Comparison of ENCODE assay signal across 22 cellular contexts in the genomic region with DNA sequence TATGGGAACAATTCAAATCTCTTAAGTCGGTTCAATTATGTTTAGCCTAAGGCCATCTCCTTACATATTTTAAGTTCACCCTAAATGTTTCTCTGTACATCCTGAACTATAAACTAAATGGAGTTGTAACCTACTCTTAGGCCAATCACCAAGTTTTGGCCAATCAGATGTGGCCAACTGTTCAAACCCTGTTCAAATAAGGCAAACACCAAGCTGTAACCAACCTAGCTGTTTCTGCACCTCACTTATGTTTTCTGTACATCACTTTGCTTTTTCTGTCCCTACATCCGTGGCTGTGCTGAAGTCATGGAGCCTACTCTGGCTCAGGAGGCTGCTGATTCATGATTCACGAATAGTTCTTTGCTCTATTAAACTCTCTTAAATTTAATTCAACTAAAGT.
DNase-seq lines count a peak whose midpoint lies in the region; ATAC-seq and TF ChIP-seq lines count a peak whose summit lies in the region.
"Had no signal": no experiment of that assay in that cellular context is flagged by ENCODE, and none has a peak within 500 bp of the region (broad histone marks: within the 10 kb centered on the region; RNA-seq: fewer than 3 reads in every experiment).

No MANE protein-coding gene starts in this region.

- peaks cover 0 to 2% of the 10 kb centered on the region in 2 donors for H3K36me3 Mint-ChIP-seq in CD14-positive monocyte
- no peaks in the 10 kb centered on the region for H3K36me3 Mint-ChIP-seq in CD8-positive, alpha-beta T cell
- H3K36me3 Mint-ChIP-seq: activated CD4-positive, alpha-beta memory T cell treated with anti-CD3 and anti-CD28 coated beads for 36 hours; activated naive CD8-positive, alpha-beta T cell; naive B cell had no signal

- H3K27ac Mint-ChIP-seq in CD14-positive monocyte, result peak overlapping the region; percentile 79 to 93 (median 91)
- no peak overlapping the region for H3K27ac Mint-ChIP-seq in CD8-positive, alpha-beta T cell
- H3K27ac Mint-ChIP-seq: activated CD4-positive, alpha-beta memory T cell treated with anti-CD3 and anti-CD28 coated beads for 36 hours; activated naive CD8-positive, alpha-beta T cell; naive B cell had no signal

- TF ChIP-seq CTCF in CD14-positive monocyte (IDR thresholded peaks at IDR 0.05), result no peak
- TF ChIP-seq CTCF in brain microvascular endothelial cell (IDR thresholded peaks at IDR 0.05; ENCODE audit: low read depth, low read length, missing control alignments), result no peak
- TF ChIP-seq CTCF in sigmoid colon (IDR thresholded peaks at IDR 0.05), result no peak
- TF ChIP-seq CTCF in CD8-positive, alpha-beta T cell (IDR thresholded peaks at IDR 0.05), result no peak

- CTCF ChIA-PET in CD8-positive, alpha-beta T cell (lab: Charles Lee), result no interaction called here

- H3K9me3 Mint-ChIP-seq in CD14-positive monocyte, result peaks cover 0 to 3% (median 2%) of the 10 kb centered on the region in 7 donors
- no peaks in the 10 kb centered on the region for H3K9me3 Mint-ChIP-seq in CD8-positive, alpha-beta T cell
- H3K9me3 Mint-ChIP-seq: activated CD4-positive, alpha-beta memory T cell treated with anti-CD3 and anti-CD28 coated beads for 36 hours had no signal

- intact Hi-C loops in CD14-positive monocyte (cut with micrococcal nuclease), result no loop called here
- intact Hi-C loops in sigmoid colon (cut with DNase I), result no loop called here
- intact Hi-C loops in CD8-positive, alpha-beta T cell (cut with DNase I, micrococcal nuclease), result no loop called here

- H3K36me3 ChIP-seq in brain microvascular endothelial cell (replicated peaks), result no peaks in the 10 kb centered on the region
- no peaks in the 10 kb centered on the region for H3K36me3 ChIP-seq in sigmoid colon
- H3K36me3 ChIP-seq in CD8-positive, alpha-beta T cell (ENCODE audit: insufficient read depth, low read length), result no peaks in the 10 kb centered on the region
- H3K36me3 ChIP-seq: pancreas had no signal

- H3K27me3 Mint-ChIP-seq in CD14-positive monocyte (ENCODE audit: low read depth in 3 of 3), result no peaks in the 10 kb centered on the region
- H3K27me3 Mint-ChIP-seq in CD8-positive, alpha-beta T cell (ENCODE audit: low read depth), result no peaks in the 10 kb centered on the region
- H3K27me3 Mint-ChIP-seq: activated naive CD8-positive, alpha-beta T cell had no signal

- no peaks in the 10 kb centered on the region for H3K9me3 ChIP-seq in sigmoid colon
- H3K9me3 ChIP-seq in CD8-positive, alpha-beta T cell (ENCODE audit: low read length), result no peaks in the 10 kb centered on the region
- H3K9me3 ChIP-seq: Caco-2, pancreas had no signal

- POLR2A ChIA-PET in CD8-positive, alpha-beta T cell (lab: Charles Lee), result interaction anchor here (0.6 kb wide), 1 partner anchor 211 kb away, joined by 3 read pairs; no protein-coding TSS in a partner anchor

- no peak for DNase-seq in CD14-positive monocyte (ENCODE audit: low spot score)
- DNase-seq in brain microvascular endothelial cell, result no peak
- DNase-seq in lung microvascular endothelial cell (ENCODE audit: low read depth in 2 of 2), result peak; percentile 22 to 42
- no peak for DNase-seq in sigmoid colon
- no peak for DNase-seq in CD8-positive, alpha-beta T cell
- DNase-seq in middle frontal gyrus (ENCODE audit: extremely low spot score, low spot score), result no peak
- DNase-seq: ACHN; activated CD4-positive, alpha-beta memory T cell treated with anti-CD3 and anti-CD28 coated beads for 36 hours; Caco-2; cerebellar nuclear complex; DMS79 treated with DMSO at 0.1 percent for 48 hours; effector CD8-positive, alpha-beta T cell; Karpas-422; naive B cell; NCI-H187; NCI-H2171 treated with DMSO at 0.1 percent for 48 hours; NCI-H524; pancreas had no signal

- H3K4me3 Mint-ChIP-seq in CD14-positive monocyte, result no peak overlapping the region
- H3K4me3 Mint-ChIP-seq in CD8-positive, alpha-beta T cell, result no peak overlapping the region
- H3K4me3 Mint-ChIP-seq: activated CD4-positive, alpha-beta memory T cell treated with anti-CD3 and anti-CD28 coated beads for 36 hours; activated naive CD8-positive, alpha-beta T cell; naive B cell had no signal

- peaks cover 65% of the 10 kb centered on the region for H3K4me1 Mint-ChIP-seq in CD14-positive monocyte
- no peaks in the 10 kb centered on the region for H3K4me1 Mint-ChIP-seq in CD8-positive, alpha-beta T cell (ENCODE audit: low read depth)
- H3K4me1 Mint-ChIP-seq: naive B cell had no signal

- H3K4me3 ChIP-seq in brain microvascular endothelial cell (ENCODE audit: low read depth, low read length) (no peak overlapping the region), sigmoid colon (no peak overlapping the region)
- H3K4me3 ChIP-seq in CD8-positive, alpha-beta T cell (ENCODE audit: low read depth, low read length), result no peak overlapping the region
- H3K4me3 ChIP-seq: pancreas had no signal

- ATAC-seq in GM21423 (IDR thresholded peaks at IDR 0.05; ENCODE audit: unreplicated experiment) (no peak), GM19395 (IDR thresholded peaks at IDR 0.05; ENCODE audit: unreplicated experiment) (no peak)
- no peak for ATAC-seq in CD8-positive, alpha-beta T cell
- ATAC-seq: HCT116 had no signal

- no peak for TF ChIP-seq POLR2A in sigmoid colon (IDR thresholded peaks at IDR 0.05)

- no peak for TF ChIP-seq EP300 in sigmoid colon (IDR thresholded peaks at IDR 0.05)

- H3K27ac ChIP-seq in brain microvascular endothelial cell (peak overlapping the region; percentile 27), sigmoid colon (peak overlapping the region; percentile 54 to 69 (median 60))
- H3K27ac ChIP-seq in CD8-positive, alpha-beta T cell (ENCODE audit: low read depth, low read length), result no peak overlapping the region
- H3K27ac ChIP-seq: pancreas had no signal

- no peaks in the 10 kb centered on the region for H3K27me3 ChIP-seq in brain microvascular endothelial cell (replicated peaks)
- H3K27me3 ChIP-seq in sigmoid colon, result no peaks in the 10 kb centered on the region
- H3K27me3 ChIP-seq in CD8-positive, alpha-beta T cell (ENCODE audit: insufficient read depth, low read length), result no peaks in the 10 kb centered on the region
- H3K27me3 ChIP-seq: pancreas had no signal

- in situ Hi-C loops in brain microvascular endothelial cell (cut with HindIII; ENCODE audit: low pct_ligation_motif_present, low sequenced_read_pairs), result loop anchor here (10.0 kb wide), 1 partner anchor 167 kb away; the partner anchor contains the start of gene GASK1B

- 81 to 82% methylated on average over 3 of the region's 3 CpGs for WGBS in sigmoid colon, 2 donors

- H3K4me1 ChIP-seq in sigmoid colon, result peaks cover 0 to 65% (median 35%) of the 10 kb centered on the region in 4 donors
- H3K4me1 ChIP-seq in CD8-positive, alpha-beta T cell (ENCODE audit: insufficient read depth, low read length), result no peaks in the 10 kb centered on the region
- H3K4me1 ChIP-seq: Caco-2 had no signal

Comparison
In these comparisons a context has a peak if more than half of its experiments do, and no peak if none do; other contexts are left out.
1. DNase-seq: peak in lung microvascular endothelial cell (2 of 2); none in CD14-positive monocyte (single experiment), brain microvascular endothelial cell (single experiment), sigmoid colon (single experiment), CD8-positive, alpha-beta T cell (0 of 7) and middle frontal gyrus (single experiment).